ENCODE assay signal across 9 cellular contexts in genomic region chr2:24009680-24010476, GRCh38. TPM values are rescaled to one million over a fixed set of nuclear protein-coding genes. Genes with fewer than 3 reads are reported as not detected.
DNase-seq lines count a peak whose midpoint lies in the region; ATAC-seq and TF ChIP-seq lines count a peak whose summit lies in the region.
"Had no signal": no experiment of that assay in that cellular context is flagged by ENCODE, and none has a peak within 500 bp of the region (broad histone marks: within the 10 kb centered on the region; RNA-seq: fewer than 3 reads in every experiment).

TSS of gene MFSD2B (plus strand) at chr2:24010085. CDS start at chr2:24010097, 12 bp downstream.

- H3K4me3 Mint-ChIP-seq in MCF 10A (ENCODE audit: unreplicated experiment) (no peak within 1 kb of the TSS), endodermal cell (peak within 1 kb of the TSS; percentile 51)
- H3K4me3 Mint-ChIP-seq: activated CD4-positive, alpha-beta T cell treated with anti-CD3 and anti-CD28 coated beads, Interleukin-2, amount 10 ng/mL, durations not matched to agents 24 days and 14 days had no signal

- WGBS in endodermal cell (ENCODE audit: insufficient coverage in 1 of 2, insufficient read length in 1 of 2), 2 experiments, result 18 to 44% methylated on average over 13 to 75 of the region's 75 CpGs

- intact Hi-C loops in breast epithelium (cut with DNase I; ENCODE audit: low total_unique reads) (no loop called here), MCF 10A (cut with micrococcal nuclease) (no loop called here), vagina (cut with DNase I) (no loop called here)

- no peaks in the 10 kb centered on the region for H3K4me1 ChIP-seq in breast epithelium
- no peaks in the 10 kb centered on the region for H3K4me1 ChIP-seq in endodermal cell (ENCODE audit: control insufficient read depth, insufficient read depth, low read length)
- peaks cover 23% of the 10 kb centered on the region for H3K4me1 ChIP-seq in vagina

- no peaks in the 10 kb centered on the region for H3K36me3 Mint-ChIP-seq in MCF 10A (ENCODE audit: insufficient read depth, unreplicated experiment)
- H3K36me3 Mint-ChIP-seq in endodermal cell (ENCODE audit: low read depth), result peaks cover 3% of the 10 kb centered on the region

- H3K27ac ChIP-seq in breast epithelium (no peak within 1 kb of the TSS), endodermal cell (ENCODE audit: low read depth, low read length) (no peak within 1 kb of the TSS), vagina (no peak within 1 kb of the TSS)

- DNase-seq in breast epithelium (ENCODE audit: low spot score in 2 of 2) (no peak), MCF 10A (ENCODE audit: unreplicated experiment) (no peak), endodermal cell (peak; percentile 62), mesenteric fat pad (ENCODE audit: low spot score) (peak; percentile 81), vagina (ENCODE audit: extremely low spot score in 2 of 2) (no peak), COLO829 (ENCODE audit: low spot score) (no peak)
- no peak for DNase-seq in activated CD4-positive, alpha-beta T cell treated with anti-CD3 and anti-CD28 coated beads for 1 hour
- DNase-seq: activated CD4-positive, alpha-beta T cell treated with anti-CD3 and anti-CD28 coated beads, Interleukin-2, amount 10 ng/mL, durations not matched to agents 24 days and 14 days had no signal

- CTCF ChIA-PET in MCF 10A (lab: Yijun Ruan, JAX), result interaction anchor here (0.8 kb wide), 1 partner anchor 74 kb away, joined by 4 read pairs; no protein-coding TSS in a partner anchor

- no peak for ATAC-seq in GM18502 (IDR thresholded peaks at IDR 0.05; ENCODE audit: poor library complexity, unreplicated experiment)

- H3K4me3 ChIP-seq in breast epithelium (peak within 1 kb of the TSS; percentile 37 to 63 (median 40)), endodermal cell (ENCODE audit: low read length) (peak within 1 kb of the TSS; percentile 71), vagina (peak within 1 kb of the TSS; percentile 39 to 40)

- TF ChIP-seq CTCF in breast epithelium (IDR thresholded peaks at IDR 0.05) (no peak), MCF 10A (IDR thresholded peaks at IDR 0.05; ENCODE audit: unreplicated experiment) (no peak), endodermal cell (conservative IDR thresholded peaks at IDR 0.05) (peak; percentile 35), vagina (IDR thresholded peaks at IDR 0.05) (no peak)

- BruUV-seq in MCF 10A (replicated peaks; lab: Mats Ljungman, UMichigan), result no TSS peak

- H3K36me3 ChIP-seq in breast epithelium, result no peaks in the 10 kb centered on the region
- H3K36me3 ChIP-seq in endodermal cell (ENCODE audit: control insufficient read depth, insufficient read depth, low read length), result no peaks in the 10 kb centered on the region
- H3K36me3 ChIP-seq in vagina, result no peaks in the 10 kb centered on the region

- TF ChIP-seq POLR2A in breast epithelium (IDR thresholded peaks at IDR 0.05) (no peak), vagina (IDR thresholded peaks at IDR 0.05) (no peak)

- H3K27me3 ChIP-seq in breast epithelium, result peaks cover 3 to 17% of the 10 kb centered on the region in 2 donors
- H3K27me3 ChIP-seq in endodermal cell (ENCODE audit: control insufficient read depth, insufficient read depth, low read length, poor library complexity, severe bottlenecking), result peaks cover 25% of the 10 kb centered on the region
- H3K27me3 ChIP-seq in vagina, result no peaks in the 10 kb centered on the region

- no peaks in the 10 kb centered on the region for H3K9me3 ChIP-seq in breast epithelium
- H3K9me3 ChIP-seq in endodermal cell (ENCODE audit: control insufficient read depth, low read length), result no peaks in the 10 kb centered on the region
- no peaks in the 10 kb centered on the region for H3K9me3 ChIP-seq in vagina

- H3K27me3 Mint-ChIP-seq in MCF 10A (ENCODE audit: insufficient read depth, unreplicated experiment) (no peaks in the 10 kb centered on the region), endodermal cell (ENCODE audit: insufficient read depth) (peaks cover 24% of the 10 kb centered on the region)

- peak within 1 kb of the TSS; percentile 20 for H3K9ac ChIP-seq in endodermal cell (ENCODE audit: extremely low read depth, low read length, poor library complexity, severe bottlenecking)

- H3K9me3 Mint-ChIP-seq in MCF 10A (ENCODE audit: unreplicated experiment) (no peaks in the 10 kb centered on the region), endodermal cell (no peaks in the 10 kb centered on the region)
- H3K9me3 Mint-ChIP-seq: activated CD4-positive, alpha-beta T cell treated with anti-CD3 and anti-CD28 coated beads, Interleukin-2, amount 10 ng/mL, durations not matched to agents 24 days and 14 days had no signal

- no peak within 1 kb of the TSS for H3K27ac Mint-ChIP-seq in MCF 10A (ENCODE audit: low read depth, unreplicated experiment)
- H3K27ac Mint-ChIP-seq in endodermal cell, result peak within 1 kb of the TSS; percentile 17
- H3K27ac Mint-ChIP-seq: activated CD4-positive, alpha-beta T cell treated with anti-CD3 and anti-CD28 coated beads, Interleukin-2, amount 10 ng/mL, durations not matched to agents 24 days and 14 days had no signal

- H3K4me1 Mint-ChIP-seq in MCF 10A (ENCODE audit: insufficient read depth, unreplicated experiment) (no peaks in the 10 kb centered on the region), endodermal cell (peaks cover 5% of the 10 kb centered on the region)

- POLR2A ChIA-PET in MCF 10A (lab: Yijun Ruan, JAX), result interaction anchor here (0.6 kb wide), 1 partner anchor 17 kb away, joined by 3 read pairs; no protein-coding TSS in a partner anchor

RNA-seq across cellular contexts. Expression of gene MFSD2B, which starts in this region (rescaled TPM):
- not detected for total RNA-seq in breast epithelium
- 0.26 TPM in 1 of 2 replicates, not detected in the other for total RNA-seq in MCF 10A (2022)
- total RNA-seq in endodermal cell, result 1 to 10 TPM in 1 of 2 donors, under 1 TPM in 1; 0.91 to 1.0 TPM
- polyA plus RNA-seq in endodermal cell (2013, experiment 1 of 2), result 0.75 TPM
- polyA plus RNA-seq in endodermal cell (2013, experiment 2 of 2), result 0.50 TPM
- not detected for total RNA-seq in mesenteric fat pad
- not detected for total RNA-seq in vagina

Comparison
In these comparisons a context has a peak if more than half of its experiments do, and no peak if none do; other contexts are left out.
1. Peak in DNase-seq in mesenteric fat pad; RNA of the gene not detected or under 1 TPM.